In the genomic region with DNA sequence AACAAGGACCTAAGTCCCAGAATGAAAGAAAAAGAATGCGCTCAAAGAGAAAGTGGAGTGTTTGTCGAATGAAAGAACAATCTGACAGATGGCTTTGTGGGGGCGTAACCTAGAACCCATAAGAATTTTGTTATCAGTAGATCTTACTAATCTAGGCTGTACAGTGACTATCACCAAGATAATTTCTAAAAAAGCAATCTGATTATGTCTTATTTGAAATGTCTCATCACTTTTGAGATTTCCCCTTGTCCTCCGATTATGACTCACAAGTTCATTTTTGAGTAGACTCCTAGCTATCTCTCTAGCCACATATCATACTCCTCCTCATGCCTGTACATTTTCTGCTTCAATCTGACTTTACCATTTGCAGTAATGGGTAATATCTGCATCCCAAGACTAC, we compare ENCODE assay signal across 12 cellular contexts.
DNase-seq lines count a peak whose midpoint lies in the region; ATAC-seq and TF ChIP-seq lines count a peak whose summit lies in the region.
"Had no signal": no experiment of that assay in that cellular context is flagged by ENCODE, and none has a peak within 500 bp of the region (broad histone marks: within the 10 kb centered on the region; RNA-seq: fewer than 3 reads in every experiment).

No MANE protein-coding gene starts in this region.

- no peaks in the 10 kb centered on the region for H3K36me3 ChIP-seq in KMS-11 (ENCODE audit: insufficient read depth)
- H3K36me3 ChIP-seq in gastroesophageal sphincter = no peaks in the 10 kb centered on the region

- TF ChIP-seq POLR2A in gastroesophageal sphincter (IDR thresholded peaks at IDR 0.05) = no peak

- 85 to 87% methylated on average over 4 of the region's 4 CpGs for WGBS in gastroesophageal sphincter (ENCODE audit: low coverage in 1 of 2), 2 donors

- H3K4me3 ChIP-seq in KMS-11 (IDR thresholded peaks at IDR 0.05; ENCODE audit: insufficient read depth, low read depth, low read length) (no peak overlapping the region), gastroesophageal sphincter (no peak overlapping the region)
- H3K4me3 ChIP-seq: testis had no signal

- POLR2A ChIA-PET in RWPE1 (lab: Yijun Ruan, JAX; ENCODE audit: low non-redundant PET) = no interaction called here

- H2AFZ ChIP-seq in KMS-11 (ENCODE audit: low read depth) = no peak overlapping the region

- DNase-seq in NCI-H524 treated with DMSO at 0.1 percent for 48 hours (lab: John Stamatoyannopoulos, UW) = no peak
- DNase-seq in middle frontal gyrus (ENCODE audit: extremely low spot score, low spot score) = no peak
- DNase-seq in RWPE1 (ENCODE audit: low spot score) = no peak
- DNase-seq: DND-41, H9, NCI-H510A treated with DMSO at 0.1 percent for 48 hours, testis had no signal

- H3K4me2 ChIP-seq in KMS-11 = peak overlapping the region; percentile 10; the same call in 1 of the 2 replicates

- no peak for TF ChIP-seq EP300 in gastroesophageal sphincter (IDR thresholded peaks at IDR 0.05)

- H4K20me1 ChIP-seq in KMS-11 (ENCODE audit: insufficient read depth) = no peaks in the 10 kb centered on the region

- peak; percentile 43 for ATAC-seq in GM18511 (IDR thresholded peaks at IDR 0.05; ENCODE audit: unreplicated experiment)
- peak; percentile 44 for ATAC-seq in GM19351 (IDR thresholded peaks at IDR 0.05; ENCODE audit: unreplicated experiment)
- peak; percentile 35 for ATAC-seq in HG02852 (IDR thresholded peaks at IDR 0.05; ENCODE audit: unreplicated experiment)
- ATAC-seq in gastroesophageal sphincter = no peak

- H3K9ac ChIP-seq in KMS-11 = no peak overlapping the region

- CTCF ChIA-PET in RWPE1 (lab: Yijun Ruan, JAX) = interaction anchor here (0.6 kb wide), 1 partner anchor 74 kb away, joined by 3 read pairs; no protein-coding TSS in a partner anchor

- no peaks in the 10 kb centered on the region for H3K79me2 ChIP-seq in KMS-11 (ENCODE audit: insufficient read depth, low read depth)

- TF ChIP-seq CTCF in KMS-11 (conservative IDR thresholded peaks at IDR 0.05; ENCODE audit: low read depth, low read length) (no peak), gastroesophageal sphincter (IDR thresholded peaks at IDR 0.05) (no peak), RWPE1 (conservative IDR thresholded peaks at IDR 0.05; ENCODE audit: low read depth) (no peak)

- H3K4me1 ChIP-seq in KMS-11 (ENCODE audit: low read depth, poor library complexity, severe bottlenecking) (peaks cover 72% of the 10 kb centered on the region), gastroesophageal sphincter (no peaks in the 10 kb centered on the region)
- H3K4me1 ChIP-seq: testis had no signal

- no peak overlapping the region for H3K27ac ChIP-seq in KMS-11
- H3K27ac ChIP-seq in gastroesophageal sphincter = no peak overlapping the region
- H3K27ac ChIP-seq in RWPE1 = no peak overlapping the region
- H3K27ac ChIP-seq: testis had no signal

- no peaks in the 10 kb centered on the region for H3K27me3 ChIP-seq in KMS-11 (ENCODE audit: insufficient read depth, low read depth)
- H3K27me3 ChIP-seq in gastroesophageal sphincter = no peaks in the 10 kb centered on the region
- H3K27me3 ChIP-seq: testis had no signal

- no peaks in the 10 kb centered on the region for H3K9me3 ChIP-seq in gastroesophageal sphincter
- H3K9me3 ChIP-seq: testis had no signal
